36 cellular contexts compared by ENCODE assay signal in genomic region chr4:160406426-160406825, GRCh38.
"Had no signal": no experiment of that assay in that cellular context is flagged by ENCODE, and none has a peak within 500 bp of the region (broad histone marks: within the 10 kb centered on the region; RNA-seq: fewer than 3 reads in every experiment).

No MANE protein-coding gene starts in this region.

- H3K9me3 ChIP-seq: MG63, Peyer's patch, SJSA1, SK-N-SH had no signal

- H3K9me2 ChIP-seq: SK-N-SH had no signal

- H3K4me3 Mint-ChIP-seq: activated CD4-positive, alpha-beta memory T cell treated with anti-CD3 and anti-CD28 coated beads, Interleukin-2, amount 10 ng/mL, durations not matched to agents 7 days and 5 days; activated CD8-positive, alpha-beta memory T cell treated with anti-CD3 and anti-CD28 coated beads, Interleukin-2, amount 10 ng/mL, durations not matched to agents 7 days and 5 days; activated naive CD8-positive, alpha-beta T cell treated with anti-CD3 and anti-CD28 coated beads for 36 hours; T-helper 1 cell treated with Interleukin-12 subunit alpha and Interleukin-12 subunit beta and Interleukin-4 antibody, amounts not matched to agents 30 μg/mL and 1 μg/mL, for 36 hours; T-helper 2 cell treated with Interferon-gamma antibody and Interleukin-4, amounts not matched to agents 5 μg/mL and 100 μg/mL, for 36 hours had no signal

- H3K4me1 Mint-ChIP-seq: activated CD4-positive, alpha-beta memory T cell treated with anti-CD3 and anti-CD28 coated beads, Interleukin-2, amount 10 ng/mL, durations not matched to agents 7 days and 5 days; activated CD8-positive, alpha-beta memory T cell treated with anti-CD3 and anti-CD28 coated beads, Interleukin-2, amount 10 ng/mL, durations not matched to agents 7 days and 5 days; activated naive CD8-positive, alpha-beta T cell treated with anti-CD3 and anti-CD28 coated beads for 36 hours had no signal

- H3K9me3 Mint-ChIP-seq: activated CD4-positive, alpha-beta memory T cell treated with anti-CD3 and anti-CD28 coated beads, Interleukin-2, amount 10 ng/mL, durations not matched to agents 7 days and 5 days had no signal

- H3K27ac Mint-ChIP-seq: activated CD4-positive, alpha-beta memory T cell treated with anti-CD3 and anti-CD28 coated beads, Interleukin-2, amount 10 ng/mL, durations not matched to agents 7 days and 5 days; activated CD8-positive, alpha-beta memory T cell treated with anti-CD3 and anti-CD28 coated beads, Interleukin-2, amount 10 ng/mL, durations not matched to agents 7 days and 5 days; activated naive CD8-positive, alpha-beta T cell treated with anti-CD3 and anti-CD28 coated beads for 36 hours; T-helper 1 cell treated with Interleukin-12 subunit alpha and Interleukin-12 subunit beta and Interleukin-4 antibody, amounts not matched to agents 30 μg/mL and 1 μg/mL, for 36 hours; T-helper 2 cell treated with Interferon-gamma antibody and Interleukin-4, amounts not matched to agents 5 μg/mL and 100 μg/mL, for 36 hours had no signal

- H3K36me3 Mint-ChIP-seq: activated CD8-positive, alpha-beta memory T cell treated with anti-CD3 and anti-CD28 coated beads, Interleukin-2, amount 10 ng/mL, durations not matched to agents 7 days and 5 days; activated naive CD8-positive, alpha-beta T cell treated with anti-CD3 and anti-CD28 coated beads for 36 hours had no signal

- H3K27me3 ChIP-seq: brain microvascular endothelial cell, MG63, Peyer's patch, SJSA1 had no signal

- H3K27ac ChIP-seq: brain microvascular endothelial cell, Peyer's patch, SJSA1, VCaP had no signal

- H3K27me3 Mint-ChIP-seq: activated CD4-positive, alpha-beta memory T cell treated with anti-CD3 and anti-CD28 coated beads, Interleukin-2, amount 10 ng/mL, durations not matched to agents 7 days and 5 days; activated CD8-positive, alpha-beta memory T cell treated with anti-CD3 and anti-CD28 coated beads, Interleukin-2, amount 10 ng/mL, durations not matched to agents 7 days and 5 days; activated naive CD8-positive, alpha-beta T cell treated with anti-CD3 and anti-CD28 coated beads for 36 hours had no signal

- DNase-seq: activated CD4-positive, alpha-beta memory T cell treated with anti-CD3 and anti-CD28 coated beads, Interleukin-2, amount 10 ng/mL, durations not matched to agents 7 days and 5 days; activated CD4-positive, alpha-beta T cell treated with anti-CD3 and anti-CD28 coated beads for 1 hour; activated CD4-positive, alpha-beta T cell treated with anti-CD3 and anti-CD28 coated beads for 48 hours; activated CD4-positive, CD25-positive, alpha-beta regulatory T cell; activated CD8-positive, alpha-beta memory T cell treated with anti-CD3 and anti-CD28 coated beads for 24 hours; activated CD8-positive, alpha-beta memory T cell treated with anti-CD3 and anti-CD28 coated beads, Interleukin-2, amount 10 ng/mL, durations not matched to agents 7 days and 5 days; activated CD8-positive, alpha-beta memory T cell treated with anti-CD3 and anti-CD28 coated beads, Interleukin-2, amount 50 U/mL, for 48 hours; activated effector memory CD4-positive, alpha-beta T cell treated with Interleukin-2 at 50 U/mL for 16 hours; activated naive CD4-positive, alpha-beta T cell treated with anti-CD3 and anti-CD28 coated beads, Interleukin-2, amount 50 U/mL, for 16 hours; activated naive CD8-positive, alpha-beta T cell treated with anti-CD3 and anti-CD28 coated beads for 36 hours; activated T-cell treated with anti-CD3 and anti-CD28 coated beads, Interleukin-2, amount 50 U/mL, for 48 hours; amniotic stem cell; aorta; brain microvascular endothelial cell; central memory CD4-positive, alpha-beta T cell; Karpas-422; KBM-7; MG63; NCI-H1048; NCI-H1105 treated with DMSO at 0.1 percent for 48 hours; NCI-H1436 treated with DMSO at 0.1 percent for 48 hours; NCI-H1694 treated with DMSO at 0.1 percent for 48 hours; NCI-H2029; NCI-H345; NCI-H524 treated with DMSO at 0.1 percent for 48 hours; NCI-H748 treated with DMSO at 0.1 percent for 48 hours; NK-92 treated with Interleukin-12 subunit alpha and Interleukin-12 subunit beta, amount 100 ng/mL, for 24 hours; PC-3; Peyer's patch; RPMI8226; SHP77 treated with DMSO at 0.1 percent for 48 hours; SK-N-SH had no signal

- H3K4me3 ChIP-seq: MG63, Peyer's patch, SJSA1 had no signal

- H3K36me3 ChIP-seq: brain microvascular endothelial cell, MG63, Peyer's patch, SJSA1 had no signal

- ATAC-seq: activated CD8-positive, alpha-beta memory T cell treated with anti-CD3 and anti-CD28 coated beads, Interleukin-2, amount 10 ng/mL, durations not matched to agents 7 days and 5 days; PC-3 had no signal

- H3K4me1 ChIP-seq: Peyer's patch, SJSA1 had no signal

- H3K4me2 ChIP-seq: SK-N-SH had no signal

- H3K9ac ChIP-seq: SK-N-SH had no signal
